Comparison of ENCODE assay signal across 12 cellular contexts in the genomic region with DNA sequence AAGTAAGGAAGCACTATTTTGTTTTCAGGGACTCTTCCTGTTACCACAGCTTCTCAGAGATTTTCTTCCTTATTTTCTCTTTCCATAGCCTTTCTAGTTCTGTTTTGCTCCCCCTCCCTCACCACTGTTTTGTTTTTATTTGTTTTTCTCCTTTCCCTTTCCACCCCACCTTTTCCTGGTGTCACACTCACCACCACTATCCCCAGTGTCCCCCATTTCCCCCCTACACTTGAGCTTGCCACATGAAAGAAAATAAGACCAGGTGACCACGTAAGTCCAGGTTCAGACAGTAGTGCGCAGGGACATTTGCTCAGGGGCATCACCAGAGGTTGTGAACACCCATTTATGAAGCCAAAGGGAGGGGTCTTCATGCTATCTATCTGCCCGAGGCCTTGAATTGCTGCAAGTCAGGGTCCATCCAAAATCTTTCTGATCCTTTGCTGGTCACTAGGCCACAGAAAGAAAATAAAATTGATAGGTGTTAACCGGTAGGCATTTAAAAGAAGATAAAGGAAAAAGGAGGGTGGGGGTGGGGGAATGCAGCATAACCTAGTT. TPM values are rescaled to one million over a fixed set of nuclear protein-coding genes. Genes with fewer than 3 reads are reported as not detected.
DNase-seq lines count a peak whose midpoint lies in the region; ATAC-seq and TF ChIP-seq lines count a peak whose summit lies in the region.
"Had no signal": no experiment of that assay in that cellular context is flagged by ENCODE, and none has a peak within 500 bp of the region (broad histone marks: within the 10 kb centered on the region; RNA-seq: fewer than 3 reads in every experiment).

No MANE protein-coding gene starts in this region.

- no peak overlapping the region for H2AFZ ChIP-seq in mesenchymal stem cell (ENCODE audit: low read depth, low read length)
- H2AFZ ChIP-seq in PC-9 = no peak overlapping the region

- H3K79me1 ChIP-seq in mesenchymal stem cell (replicated peaks; ENCODE audit: low read length, poor library complexity, severe bottlenecking) = peaks cover 4% of the 10 kb centered on the region

- no peak for ATAC-seq in WTC11

- H3K27ac Mint-ChIP-seq in CD4-positive, alpha-beta memory T cell = peak overlapping the region; percentile 39 to 97 (median 93)
- no peak overlapping the region for H3K27ac Mint-ChIP-seq in WTC11

- H3K4me3 Mint-ChIP-seq in CD4-positive, alpha-beta memory T cell = peak overlapping the region; percentile 76 to 97 (median 90)
- peak overlapping the region; percentile 21; the same call in 1 of the 2 replicates for H3K4me3 Mint-ChIP-seq in WTC11

- no peaks in the 10 kb centered on the region for H4K20me1 ChIP-seq in PC-9 (ENCODE audit: insufficient read depth)

- H2BK5ac ChIP-seq in mesenchymal stem cell (ENCODE audit: low read depth, low read length, poor library complexity, severe bottlenecking) = no peak overlapping the region

- no peak overlapping the region for H4K8ac ChIP-seq in mesenchymal stem cell (ENCODE audit: low read length)

- TF ChIP-seq CTCF in GM12875 (IDR thresholded peaks at IDR 0.05; ENCODE audit: borderline replicate concordance, insufficient read depth, low read depth, low read length) = no peak
- TF ChIP-seq CTCF in WTC11 (IDR thresholded peaks at IDR 0.05) = no peak
- no peak for TF ChIP-seq CTCF in PC-9 (conservative IDR thresholded peaks at IDR 0.05)

- no peak for DNase-seq in CD4-positive, alpha-beta memory T cell
- DNase-seq in WTC11 (ENCODE audit: low spot score) (no peak), mesenchymal stem cell (no peak), AML-193 (lab: John Stamatoyannopoulos, UW) (no peak), PC-9 (no peak), NCI-H1930 (lab: John Stamatoyannopoulos, UW) (no peak), NCI-H2081 (lab: John Stamatoyannopoulos, UW) (no peak)
- DNase-seq: mammary epithelial cell, NCI-H187, OCI-M1 had no signal

- H3K27me3 ChIP-seq in CD4-positive, alpha-beta memory T cell (ENCODE audit: insufficient read depth, low read length) = no peaks in the 10 kb centered on the region
- H3K27me3 ChIP-seq in mesenchymal stem cell (ENCODE audit: control insufficient read depth in 1 of 2, insufficient read depth in 1 of 2, low read length in 2 of 2) (peaks cover 0 to 8% of the 10 kb centered on the region in 2 experiments), PC-9 (ENCODE audit: insufficient read depth, low read depth) (peaks cover 31% of the 10 kb centered on the region)

- H3K4ac ChIP-seq in mesenchymal stem cell (ENCODE audit: low read depth in 1 of 2, low read length in 2 of 2) = peak overlapping the region in 1 of 2 experiments; percentile 61

- no TSS peak for BruUV-seq in PC-9 (replicated peaks; lab: Mats Ljungman, UMichigan)

- POLR2A ChIA-PET in CD4-positive, alpha-beta memory T cell (lab: Charles Lee; ENCODE audit: partially characterized antibody) = interaction anchor here (1.5 to 3.6 kb wide), 2 partner anchors 32 to 33 kb away, joined by 3 to 51 read pairs; no protein-coding TSS in a partner anchor
- POLR2A ChIA-PET in WTC11 (lab: Charles Lee) = no interaction called here
- POLR2A ChIA-PET in PC-9 (lab: Charles Lee; ENCODE audit: unreplicated experiment) = no interaction called here

- H3K27ac ChIP-seq in CD4-positive, alpha-beta memory T cell (ENCODE audit: low read depth, low read length) = no peak overlapping the region
- no peak overlapping the region for H3K27ac ChIP-seq in mesenchymal stem cell (ENCODE audit: low read length, poor library complexity, severe bottlenecking)
- H3K27ac ChIP-seq in PC-9 = no peak overlapping the region
- H3K27ac ChIP-seq: VCaP had no signal

- no peak overlapping the region for H2BK120ac ChIP-seq in mesenchymal stem cell (ENCODE audit: low read depth, low read length)

- H3K9me2 ChIP-seq in PC-9 (ENCODE audit: insufficient read depth) = no peaks in the 10 kb centered on the region

- H3K36me3 Mint-ChIP-seq in CD4-positive, alpha-beta memory T cell = peaks cover 0 to 14% of the 10 kb centered on the region in 2 donors
- no peaks in the 10 kb centered on the region for H3K36me3 Mint-ChIP-seq in WTC11

- no peak overlapping the region for H3K9ac ChIP-seq in mesenchymal stem cell (ENCODE audit: low read length)

- peaks cover 0 to 6% (median 0%) of the 10 kb centered on the region in 8 donors for H3K9me3 Mint-ChIP-seq in CD4-positive, alpha-beta memory T cell
- peaks cover 4% of the 10 kb centered on the region for H3K9me3 Mint-ChIP-seq in WTC11

- H2BK15ac ChIP-seq in mesenchymal stem cell (ENCODE audit: low read depth, poor library complexity, severe bottlenecking) = no peak overlapping the region

- no peaks in the 10 kb centered on the region for H3K9me3 ChIP-seq in CD4-positive, alpha-beta memory T cell (ENCODE audit: control insufficient read depth in 1 of 2, low read length in 2 of 2)
- H3K9me3 ChIP-seq in mesenchymal stem cell (ENCODE audit: control insufficient read depth, low read length) (no peaks in the 10 kb centered on the region), PC-9 (ENCODE audit: insufficient read depth, low read depth) (no peaks in the 10 kb centered on the region)

- H3K27me3 Mint-ChIP-seq in CD4-positive, alpha-beta memory T cell = no peaks in the 10 kb centered on the region
- peaks cover 58% of the 10 kb centered on the region for H3K27me3 Mint-ChIP-seq in WTC11 (ENCODE audit: low read depth)

- WGBS in mesenchymal stem cell = 95% methylated on average over 4 of the region's 4 CpGs

- H4K91ac ChIP-seq in mesenchymal stem cell (ENCODE audit: low read length) = peak overlapping the region; percentile 11

- no peaks in the 10 kb centered on the region for H3K36me3 ChIP-seq in CD4-positive, alpha-beta memory T cell (ENCODE audit: insufficient read depth, low read length)
- H3K36me3 ChIP-seq in mesenchymal stem cell (ENCODE audit: control insufficient read depth in 1 of 2, insufficient read depth in 2 of 2, low read depth in 1 of 2, low read length in 2 of 2) = no peaks in the 10 kb centered on the region
- H3K36me3 ChIP-seq in PC-9 (ENCODE audit: low read depth) = no peaks in the 10 kb centered on the region

- peaks cover 56% of the 10 kb centered on the region for H3K4me1 ChIP-seq in CD4-positive, alpha-beta memory T cell (ENCODE audit: insufficient read depth, low read length)
- H3K4me1 ChIP-seq in mesenchymal stem cell (ENCODE audit: control insufficient read depth, insufficient read depth, low read depth, low read length) = peaks cover 20% of the 10 kb centered on the region
- no peaks in the 10 kb centered on the region for H3K4me1 ChIP-seq in PC-9 (replicated peaks; ENCODE audit: insufficient read depth)

- H3K18ac ChIP-seq in mesenchymal stem cell (ENCODE audit: low read depth in 1 of 2, low read length in 2 of 2) = peak overlapping the region in 1 of 2 experiments; percentile 60

- peak overlapping the region in 1 of 2 experiments; percentile 21 for H2BK12ac ChIP-seq in mesenchymal stem cell (ENCODE audit: low read length in 2 of 2)

- no peak overlapping the region for H3K23ac ChIP-seq in mesenchymal stem cell (ENCODE audit: low read length in 2 of 2)

- H3K14ac ChIP-seq in mesenchymal stem cell (ENCODE audit: low read length in 2 of 2) = no peak overlapping the region

- H3K4me3 ChIP-seq in CD4-positive, alpha-beta memory T cell (ENCODE audit: low read length in 2 of 2) = no peak overlapping the region
- H3K4me3 ChIP-seq in GM12875 (ENCODE audit: low read depth, low read length) (peak overlapping the region; percentile 98), mesenchymal stem cell (ENCODE audit: insufficient read depth in 1 of 2, low read depth in 1 of 2, low read length in 2 of 2) (peak overlapping the region in 1 of 2 experiments; percentile 96), PC-9 (no peak overlapping the region)

- no peaks in the 10 kb centered on the region for H3K79me2 ChIP-seq in PC-9 (ENCODE audit: low read depth)

- peaks cover 38 to 61% (median 49%) of the 10 kb centered on the region in 4 donors for H3K4me1 Mint-ChIP-seq in CD4-positive, alpha-beta memory T cell
- H3K4me1 Mint-ChIP-seq in WTC11 = peaks cover 28% of the 10 kb centered on the region

- H3F3A ChIP-seq in PC-9 (ENCODE audit: insufficient read depth, low read depth) = no peaks in the 10 kb centered on the region

- intact Hi-C loops in CD4-positive, alpha-beta memory T cell (cut with micrococcal nuclease) = no loop called here
- intact Hi-C loops in PC-9 (cut with micrococcal nuclease; ENCODE audit: unreplicated experiment) = no loop called here

- CTCF ChIA-PET in CD4-positive, alpha-beta memory T cell (lab: Charles Lee; ENCODE audit: partially characterized antibody) = interaction anchor here (1.1 to 1.4 kb wide), 2 partner anchors 225 to 227 kb away, joined by 3 read pairs; no protein-coding TSS in a partner anchor
- CTCF ChIA-PET in WTC11 (lab: Charles Lee) = interaction anchor here (2.1 to 3.4 kb wide), 2 partner anchors 148 to 224 kb away, joined by 10 to 20 read pairs; no protein-coding TSS in a partner anchor
- CTCF ChIA-PET in PC-9 (lab: Charles Lee) = no interaction called here

- H3K4me2 ChIP-seq in mesenchymal stem cell (ENCODE audit: low read length, poor library complexity, severe bottlenecking) = no peak overlapping the region
- no peak overlapping the region for H3K4me2 ChIP-seq in PC-9

- peak overlapping the region; percentile 80 for H2AK5ac ChIP-seq in mesenchymal stem cell (ENCODE audit: low read length, severe bottlenecking)

TF ChIP-seq in WTC11, 78 proteins besides CTCF, POLR2A, EP300 and RAD21 (continues in another document):
- TF ChIP-seq ATF1 (CRISPR knock-in tag; IDR thresholded peaks at IDR 0.05) = no peak
- TF ChIP-seq NR2C2 (CRISPR knock-in tag; IDR thresholded peaks at IDR 0.05) = no peak

RNA-seq across cellular contexts. Expression of gene RFTN1, which starts 1.4 kb away (rescaled TPM):
- 10 to 100 TPM; 47.1 to 59.7 TPM for total RNA-seq in CD4-positive, alpha-beta memory T cell
- 10 to 100 TPM; 38.3 to 57.0 TPM for polyA plus RNA-seq in CD4-positive, alpha-beta memory T cell
- 2.7 to 3.8 TPM (median 3.2 TPM) in 3 replicates for total RNA-seq in WTC11 (2021)
- 256 TPM for polyA plus RNA-seq in mesenchymal stem cell (2013, experiment 1 of 2)
- 261 TPM for polyA plus RNA-seq in mesenchymal stem cell (2013, experiment 2 of 2)
- total RNA-seq in PC-9 (2021) = 0.41 TPM in 1 of 2 replicates, not detected in the other
